ENCODE assay signal across 19 cellular contexts in the genomic region with DNA sequence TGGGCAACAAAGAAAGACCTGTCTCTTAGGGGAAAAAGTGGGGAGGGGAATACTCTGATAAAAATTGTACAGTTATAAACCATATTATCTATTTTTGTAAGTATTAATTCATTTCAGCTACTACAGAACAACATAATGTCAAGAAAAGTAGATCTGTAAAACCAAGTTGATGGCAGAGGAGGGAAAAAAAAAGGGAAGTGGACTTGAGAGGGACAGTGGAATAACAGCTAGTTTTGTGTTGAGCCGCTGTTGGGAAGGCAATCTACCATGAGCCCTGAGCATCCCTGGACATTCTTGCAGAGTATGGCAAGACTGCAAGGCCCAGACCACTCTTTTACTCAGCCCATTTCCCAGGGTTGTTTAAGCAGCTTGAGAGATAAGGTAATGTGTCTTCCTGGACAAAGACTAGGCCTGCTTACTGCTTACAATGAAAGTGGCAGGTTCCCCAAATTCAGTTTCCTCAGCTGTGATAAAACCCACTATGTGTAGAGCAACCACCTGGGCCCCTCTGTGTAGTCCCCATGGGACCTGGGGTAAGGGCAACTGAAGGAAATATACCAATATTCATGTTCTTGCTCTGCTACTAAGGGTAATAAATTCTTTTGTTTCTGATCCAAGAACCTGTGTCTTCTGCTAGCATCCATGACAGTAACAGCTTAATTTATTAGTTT.
A peak's percentile ranks its signal among the peaks of the same experiment; 100 is the strongest.
DNase-seq lines count a peak whose midpoint lies in the region; ATAC-seq and TF ChIP-seq lines count a peak whose summit lies in the region.
"Had no signal": no experiment of that assay in that cellular context is flagged by ENCODE, and none has a peak within 500 bp of the region (broad histone marks: within the 10 kb centered on the region; RNA-seq: fewer than 3 reads in every experiment).

No MANE protein-coding gene starts in this region.

- no peak for TF ChIP-seq CTCF in SU-DHL-6 (IDR thresholded peaks at IDR 0.05; ENCODE audit: insufficient read depth, low read length, poor library complexity, severe bottlenecking)

- H3K27ac Mint-ChIP-seq in stimulated activated memory B cell treated with anti-CD40 and anti-IgM and Interleukin-4, amounts not matched to agents 10 μg/mL and 1 μg/mL and 100 μg/mL, for 72 hours = peak overlapping the region; percentile 74
- H3K27ac Mint-ChIP-seq: endodermal cell; naive thymus-derived CD4-positive, alpha-beta T cell had no signal

- H3K36me3 Mint-ChIP-seq in stimulated activated memory B cell treated with anti-CD40 and anti-IgM and Interleukin-4, amounts not matched to agents 10 μg/mL and 1 μg/mL and 100 μg/mL, for 72 hours = peaks cover 47% of the 10 kb centered on the region

- H3K9me2 ChIP-seq in SU-DHL-6 (replicated peaks; ENCODE audit: insufficient read depth, low read length) = no peaks in the 10 kb centered on the region

- no peaks in the 10 kb centered on the region for H3K9me3 Mint-ChIP-seq in stimulated activated memory B cell treated with anti-CD40 and anti-IgM and Interleukin-4, amounts not matched to agents 10 μg/mL and 1 μg/mL and 100 μg/mL, for 72 hours
- H3K9me3 Mint-ChIP-seq: endodermal cell; naive thymus-derived CD4-positive, alpha-beta T cell had no signal

- H3K27me3 Mint-ChIP-seq in stimulated activated memory B cell treated with anti-CD40 and anti-IgM and Interleukin-4, amounts not matched to agents 10 μg/mL and 1 μg/mL and 100 μg/mL, for 72 hours = no peaks in the 10 kb centered on the region
- H3K27me3 Mint-ChIP-seq: naive thymus-derived CD4-positive, alpha-beta T cell had no signal

- H2AFZ ChIP-seq in SU-DHL-6 (ENCODE audit: low read depth, low read length, severe bottlenecking) = no peak overlapping the region

- peaks cover 14% of the 10 kb centered on the region; the same call in 1 of the 2 replicates for H3F3A ChIP-seq in SU-DHL-6 (ENCODE audit: insufficient read depth)

- no peak overlapping the region for H3K4me3 Mint-ChIP-seq in stimulated activated memory B cell treated with anti-CD40 and anti-IgM and Interleukin-4, amounts not matched to agents 10 μg/mL and 1 μg/mL and 100 μg/mL, for 72 hours
- H3K4me3 Mint-ChIP-seq: endodermal cell; naive thymus-derived CD4-positive, alpha-beta T cell had no signal

- H3K27me3 ChIP-seq in SU-DHL-6 (ENCODE audit: low read length) = no peaks in the 10 kb centered on the region
- H3K27me3 ChIP-seq: adrenal gland, colonic mucosa had no signal

- H3K9ac ChIP-seq in SU-DHL-6 (ENCODE audit: low read length) = no peak overlapping the region; the same call in 1 of the 2 replicates

- H3K4me1 Mint-ChIP-seq in stimulated activated memory B cell treated with anti-CD40 and anti-IgM and Interleukin-4, amounts not matched to agents 10 μg/mL and 1 μg/mL and 100 μg/mL, for 72 hours = peaks cover 33% of the 10 kb centered on the region
- H3K4me1 Mint-ChIP-seq: endodermal cell had no signal

- peak overlapping the region; percentile 78 for H3K27ac ChIP-seq in SU-DHL-6 (ENCODE audit: low read depth, low read length)
- H3K27ac ChIP-seq: adrenal gland, colonic mucosa had no signal

- peak overlapping the region; percentile 19 for H3K4me3 ChIP-seq in SU-DHL-6 (ENCODE audit: insufficient read depth, low read length, poor library complexity, severe bottlenecking)
- H3K4me3 ChIP-seq: adrenal gland, colonic mucosa had no signal

- peaks cover 14% of the 10 kb centered on the region; the same call in 1 of the 2 replicates for H3K36me3 ChIP-seq in SU-DHL-6 (ENCODE audit: low read length)
- H3K36me3 ChIP-seq: colonic mucosa had no signal

- peak; percentile 59 for ATAC-seq in GM18909 (IDR thresholded peaks at IDR 0.05; ENCODE audit: poor library complexity, unreplicated experiment)
- peak; percentile 73 for ATAC-seq in HG02678 (IDR thresholded peaks at IDR 0.05; ENCODE audit: unreplicated experiment)
- peak; percentile 95 for ATAC-seq in stimulated activated memory B cell treated with anti-CD40 and anti-IgM and Interleukin-4, amounts not matched to agents 10 μg/mL and 1 μg/mL and 100 μg/mL, for 72 hours
- ATAC-seq: naive thymus-derived CD4-positive, alpha-beta T cell had no signal

- H4K20me1 ChIP-seq in SU-DHL-6 (ENCODE audit: low read depth, low read length) = no peaks in the 10 kb centered on the region

- no peaks in the 10 kb centered on the region for H3K79me2 ChIP-seq in SU-DHL-6 (ENCODE audit: insufficient read depth, low read length)

- H3K4me2 ChIP-seq in SU-DHL-6 (ENCODE audit: low read depth, low read length, poor library complexity, severe bottlenecking) = peak overlapping the region; percentile 60

- H3K9me3 ChIP-seq in SU-DHL-6 (ENCODE audit: insufficient read depth, low read length) = no peaks in the 10 kb centered on the region
- H3K9me3 ChIP-seq: adrenal gland, colonic mucosa had no signal

- DNase-seq in HK-2 (ENCODE audit: unreplicated experiment) (no peak), activated T-cell treated with anti-CD3 and anti-CD28 coated beads for 4 hours (no peak), NCI-H526 treated with DMSO at 0.1 percent for 48 hours (lab: John Stamatoyannopoulos, UW) (no peak), NOMO-1 treated with dmso at 0.1 percent for 144 hours (lab: John Stamatoyannopoulos, UW; ENCODE audit: unreplicated experiment) (no peak)
- DNase-seq: activated gamma-delta T cell; adrenal gland; AML-193; colonic mucosa; endodermal cell; Kasumi-1; kidney glomerular epithelial cell; naive thymus-derived CD4-positive, alpha-beta T cell; NCI-H2081 treated with DMSO at 0.1 percent for 48 hours; stimulated activated CD8-positive, alpha-beta memory T cell treated with anti-CD3 and anti-CD28 coated beads, Interleukin-4, amount 100 ng/mL, for 48 hours; SW 1271 had no signal
